In genomic region chr4:108301583-108302256, GRCh38 we compare ENCODE assay signal across 20 cellular contexts.
A peak's percentile ranks its signal among the peaks of the same experiment; 100 is the strongest.
DNase-seq lines count a peak whose midpoint lies in the region; ATAC-seq, FAIRE-seq and TF ChIP-seq lines count a peak whose summit lies in the region.
"Had no signal": no experiment of that assay in that cellular context is flagged by ENCODE, and none has a peak within 500 bp of the region (broad histone marks: within the 10 kb centered on the region; RNA-seq: fewer than 3 reads in every experiment).

No MANE protein-coding gene starts in this region.

- 56 to 67% methylated on average over 1 of the region's 1 CpG for whole genome bisulfite sequencing in mesodermal cell (ENCODE audit: insufficient coverage in 2 of 2), 2 experiments

- no peak overlapping the region for H3K4me3 ChIP-seq in CD4-positive, CD25-positive, alpha-beta regulatory T cell (ENCODE audit: low read depth, low read length)
- no peak overlapping the region for H3K4me3 ChIP-seq in Jurkat, Clone E6-1 (ENCODE audit: low read length)
- no peak overlapping the region for H3K4me3 ChIP-seq in mesodermal cell (ENCODE audit: extremely low read depth, insufficient read depth, low read length, poor library complexity, severe bottlenecking)
- H3K4me3 ChIP-seq in breast epithelium, result no peak overlapping the region

- H3K27ac ChIP-seq in CD4-positive, CD25-positive, alpha-beta regulatory T cell (ENCODE audit: insufficient read depth, low read length, poor library complexity, severe bottlenecking), result no peak overlapping the region
- H3K27ac ChIP-seq in mesodermal cell (ENCODE audit: low read depth, low read length, severe bottlenecking) (peak overlapping the region; percentile 54), breast epithelium (no peak overlapping the region)
- H3K27ac ChIP-seq: C4-2B had no signal

- H3K36me3 Mint-ChIP-seq in CD4-positive, CD25-positive, alpha-beta regulatory T cell, result no peaks in the 10 kb centered on the region
- H3K36me3 Mint-ChIP-seq in activated CD8-positive, alpha-beta T cell treated with anti-CD3 and anti-CD28 coated beads for 36 hours (ENCODE audit: low read depth), result no peaks in the 10 kb centered on the region
- H3K36me3 Mint-ChIP-seq in stimulated activated naive B cell treated with anti-CD40 and anti-IgM and Interleukin-4, amounts not matched to agents 10 μg/mL and 1 μg/mL and 100 μg/mL, for 72 hours, result no peaks in the 10 kb centered on the region

- H3K27me3 ChIP-seq in CD4-positive, CD25-positive, alpha-beta regulatory T cell (ENCODE audit: control insufficient read depth, insufficient read depth, low read length), result no peaks in the 10 kb centered on the region
- H3K27me3 ChIP-seq in breast epithelium, result no peaks in the 10 kb centered on the region

- no peaks in the 10 kb centered on the region for H3K36me3 ChIP-seq in CD4-positive, CD25-positive, alpha-beta regulatory T cell (ENCODE audit: control insufficient read depth, insufficient read depth, low read length)
- H3K36me3 ChIP-seq in mesodermal cell (ENCODE audit: control insufficient read depth, insufficient read depth, low read length) (no peaks in the 10 kb centered on the region), breast epithelium (no peaks in the 10 kb centered on the region)

- H3K4me3 Mint-ChIP-seq in CD4-positive, CD25-positive, alpha-beta regulatory T cell, result no peak overlapping the region
- no peak overlapping the region for H3K4me3 Mint-ChIP-seq in activated CD8-positive, alpha-beta T cell treated with anti-CD3 and anti-CD28 coated beads for 36 hours
- no peak overlapping the region for H3K4me3 Mint-ChIP-seq in stimulated activated naive B cell treated with anti-CD40 and anti-IgM and Interleukin-4, amounts not matched to agents 10 μg/mL and 1 μg/mL and 100 μg/mL, for 72 hours
- H3K4me3 Mint-ChIP-seq: activated CD4-positive, alpha-beta T cell treated with anti-CD3 and anti-CD28 coated beads, Interleukin-2, amount 10 ng/mL, durations not matched to agents 24 days and 14 days had no signal

- H3K27me3 Mint-ChIP-seq in CD4-positive, CD25-positive, alpha-beta regulatory T cell, result peaks cover 13% of the 10 kb centered on the region
- H3K27me3 Mint-ChIP-seq in activated CD8-positive, alpha-beta T cell treated with anti-CD3 and anti-CD28 coated beads for 36 hours, result no peaks in the 10 kb centered on the region
- no peaks in the 10 kb centered on the region for H3K27me3 Mint-ChIP-seq in stimulated activated naive B cell treated with anti-CD40 and anti-IgM and Interleukin-4, amounts not matched to agents 10 μg/mL and 1 μg/mL and 100 μg/mL, for 72 hours

- POLR2A ChIA-PET in activated CD8-positive, alpha-beta T cell treated with anti-CD3 and anti-CD28 coated beads for 36 hours (lab: Charles Lee), result no interaction called here

- H3K4me1 ChIP-seq in CD4-positive, CD25-positive, alpha-beta regulatory T cell (ENCODE audit: control insufficient read depth, insufficient read depth, low read length, poor library complexity, severe bottlenecking), result no peaks in the 10 kb centered on the region
- H3K4me1 ChIP-seq in mesodermal cell (ENCODE audit: control insufficient read depth, insufficient read depth, low read length, poor library complexity, severe bottlenecking) (peaks cover 6% of the 10 kb centered on the region), breast epithelium (no peaks in the 10 kb centered on the region)

- no peak for TF ChIP-seq CTCF in activated CD8-positive, alpha-beta T cell treated with anti-CD3 and anti-CD28 coated beads for 36 hours (IDR thresholded peaks at IDR 0.05)
- TF ChIP-seq CTCF in breast epithelium (IDR thresholded peaks at IDR 0.05), result no peak

- CTCF ChIA-PET in activated CD8-positive, alpha-beta T cell treated with anti-CD3 and anti-CD28 coated beads for 36 hours (lab: Charles Lee), result interaction anchor here (1.4 kb wide), 1 partner anchor 10 kb away, joined by 3 read pairs; no protein-coding TSS in a partner anchor

- DNase-seq in CD4-positive, CD25-positive, alpha-beta regulatory T cell, result peak in 1 of 3 donors; percentile 20
- DNase-seq in Jurkat, Clone E6-1 (ENCODE audit: low read depth, low spot score), result peak; percentile 58
- DNase-seq in activated CD8-positive, alpha-beta T cell treated with anti-CD3 and anti-CD28 coated beads for 36 hours, result no peak
- DNase-seq in GM19239 (ENCODE audit: insufficient read length, low spot score) (no peak), breast epithelium (ENCODE audit: low spot score in 2 of 2) (no peak)
- DNase-seq in stimulated activated naive B cell treated with anti-CD40 and anti-IgM and Interleukin-4, amounts not matched to agents 10 μg/mL and 1 μg/mL and 100 μg/mL, for 72 hours, result no peak
- DNase-seq: activated CD4-positive, alpha-beta T cell treated with anti-CD3 and anti-CD28 coated beads, Interleukin-2, amount 10 ng/mL, durations not matched to agents 24 days and 14 days; activated CD8-positive, alpha-beta memory T cell treated with anti-CD3 and anti-CD28 coated beads, Interleukin-2, amount 50 U/mL, for 4 hours; activated effector memory CD4-positive, alpha-beta T cell treated with Interleukin-2 at 50 U/mL for 16 hours; DMS 273 treated with DMSO at 0.1 percent for 48 hours; head of caudate nucleus; KBM-7; midbrain; NCI-H1694 treated with DMSO at 0.1 percent for 48 hours; stimulated activated CD8-positive, alpha-beta memory T cell treated with anti-CD3 and anti-CD28 coated beads, Interleukin-4, amount 100 ng/mL, for 48 hours had no signal

- no peak for FAIRE-seq in GM19239 (lab: Jason Lieb, UNC)
- FAIRE-seq: G401.6 had no signal

- TF ChIP-seq POLR2A in breast epithelium (IDR thresholded peaks at IDR 0.05), result no peak

- ATAC-seq in CD4-positive, CD25-positive, alpha-beta regulatory T cell (ENCODE audit: low read depth in 2 of 2), result peak in 1 of 2 donors; percentile 43
- no peak for ATAC-seq in activated CD8-positive, alpha-beta T cell treated with anti-CD3 and anti-CD28 coated beads for 36 hours
- ATAC-seq in stimulated activated naive B cell treated with anti-CD40 and anti-IgM and Interleukin-4, amounts not matched to agents 10 μg/mL and 1 μg/mL and 100 μg/mL, for 72 hours (replicated peaks), result no peak
- ATAC-seq: left lobe of liver, sciatic nerve had no signal

- peaks cover 0 to 5% (median 0%) of the 10 kb centered on the region in 7 donors for H3K9me3 Mint-ChIP-seq in CD4-positive, CD25-positive, alpha-beta regulatory T cell
- H3K9me3 Mint-ChIP-seq in activated CD8-positive, alpha-beta T cell treated with anti-CD3 and anti-CD28 coated beads for 36 hours, result no peaks in the 10 kb centered on the region
- H3K9me3 Mint-ChIP-seq in stimulated activated naive B cell treated with anti-CD40 and anti-IgM and Interleukin-4, amounts not matched to agents 10 μg/mL and 1 μg/mL and 100 μg/mL, for 72 hours, result peaks cover 1 to 8% of the 10 kb centered on the region in 2 donors

- intact Hi-C loops in activated CD8-positive, alpha-beta T cell treated with anti-CD3 and anti-CD28 coated beads for 36 hours (cut with micrococcal nuclease), result no loop called here
- intact Hi-C loops in breast epithelium (cut with DNase I; ENCODE audit: low total_unique reads), result no loop called here

- peak overlapping the region in 2 of 3 donors; percentile 61 to 87 for H3K27ac Mint-ChIP-seq in CD4-positive, CD25-positive, alpha-beta regulatory T cell
- H3K27ac Mint-ChIP-seq in activated CD8-positive, alpha-beta T cell treated with anti-CD3 and anti-CD28 coated beads for 36 hours, result peak overlapping the region; percentile 10
- H3K27ac Mint-ChIP-seq in stimulated activated naive B cell treated with anti-CD40 and anti-IgM and Interleukin-4, amounts not matched to agents 10 μg/mL and 1 μg/mL and 100 μg/mL, for 72 hours, result no peak overlapping the region
- H3K27ac Mint-ChIP-seq: activated CD4-positive, alpha-beta T cell treated with anti-CD3 and anti-CD28 coated beads, Interleukin-2, amount 10 ng/mL, durations not matched to agents 24 days and 14 days had no signal

- H3K4me1 Mint-ChIP-seq in CD4-positive, CD25-positive, alpha-beta regulatory T cell, result peaks cover 0 to 11% (median 7%) of the 10 kb centered on the region in 4 donors
- peaks cover 8% of the 10 kb centered on the region for H3K4me1 Mint-ChIP-seq in activated CD8-positive, alpha-beta T cell treated with anti-CD3 and anti-CD28 coated beads for 36 hours (ENCODE audit: low read depth)
- no peaks in the 10 kb centered on the region for H3K4me1 Mint-ChIP-seq in stimulated activated naive B cell treated with anti-CD40 and anti-IgM and Interleukin-4, amounts not matched to agents 10 μg/mL and 1 μg/mL and 100 μg/mL, for 72 hours

- no peaks in the 10 kb centered on the region for H3K9me3 ChIP-seq in CD4-positive, CD25-positive, alpha-beta regulatory T cell (ENCODE audit: control insufficient read depth in 2 of 2, low read length in 2 of 2)
- H3K9me3 ChIP-seq in mesodermal cell (ENCODE audit: control insufficient read depth, low read length), result no peaks in the 10 kb centered on the region
- H3K9me3 ChIP-seq in breast epithelium, result no peaks in the 10 kb centered on the region
